ENCODE assay signal across 6 cellular contexts in genomic region chr11:238346-238745, GRCh38. TPM values are rescaled to one million over a fixed set of nuclear protein-coding genes. Genes with fewer than 3 reads are reported as not detected.
DNase-seq lines count a peak whose midpoint lies in the region; ATAC-seq and TF ChIP-seq lines count a peak whose summit lies in the region.
"Not testable (repeated sequence)": the region's sequence is repeated elsewhere in the genome, so short reads cannot be mapped to it uniquely, and the experiment has no call there.
"Had no signal": no experiment of that assay in that cellular context is flagged by ENCODE, and none has a peak within 500 bp of the region (broad histone marks: within the 10 kb centered on the region; RNA-seq: fewer than 3 reads in every experiment).

No MANE protein-coding gene starts in this region.

- not testable (repeated sequence) for BruUV-seq in PC-9 (replicated peaks; lab: Mats Ljungman, UMichigan)

- H3K36me3 Mint-ChIP-seq in GM23338 (ENCODE audit: low read depth) = peaks cover 21% of the 10 kb centered on the region
- peaks cover 38% of the 10 kb centered on the region for H3K36me3 Mint-ChIP-seq in activated T-helper 1 cell treated with anti-CD3 and anti-CD28 coated beads, Interleukin-12 subunit alpha, Interleukin-12 subunit beta, Interleukin-2, Interleukin-4 antibody, amounts not matched to agents 30 ng/mL and 10 ng/mL and 1 ng/mL, durations not matched to agents 14 hours and 24 hours and 36 hours (ENCODE audit: low read depth)
- H3K36me3 Mint-ChIP-seq in endothelial cell (ENCODE audit: low read depth, unreplicated experiment) = peaks cover 21% of the 10 kb centered on the region
- H3K36me3 Mint-ChIP-seq in nephron progenitor cell (ENCODE audit: low read depth) = peaks cover 32% of the 10 kb centered on the region

- DNase-seq in GM23338 (ENCODE audit: low spot score); PC-9; activated T-helper 1 cell treated with anti-CD3 and anti-CD28 coated beads, Interleukin-12 subunit alpha, Interleukin-12 subunit beta, Interleukin-2, Interleukin-4 antibody, amounts not matched to agents 30 ng/mL and 10 ng/mL and 1 ng/mL, durations not matched to agents 14 hours and 24 hours and 36 hours (ENCODE audit: low spot score); endothelial cell (ENCODE audit: low spot score); nephron progenitor cell: not testable (repeated sequence)

- not testable (repeated sequence) for H3K27me3 ChIP-seq in GM23338 (ENCODE audit: insufficient read depth); PC-9 (ENCODE audit: insufficient read depth, low read depth)

- not testable (repeated sequence) for H3K27ac ChIP-seq in GM23338 (ENCODE audit: low read depth); PC-9

- intact Hi-C loops in PC-9 (cut with micrococcal nuclease; ENCODE audit: unreplicated experiment) = not testable (repeated sequence)
- intact Hi-C loops in activated T-helper 1 cell treated with anti-CD3 and anti-CD28 coated beads, Interleukin-12 subunit alpha, Interleukin-12 subunit beta, Interleukin-2, Interleukin-4 antibody, amounts not matched to agents 30 ng/mL and 10 ng/mL and 1 ng/mL, durations not matched to agents 14 hours and 24 hours and 36 hours (cut with micrococcal nuclease) = loop anchor here (5.0 kb wide), 2 partner anchors 49 to 119 kb away; partner anchors contain the start of gene PGGHG

- H3K27ac Mint-ChIP-seq in GM23338, nephron progenitor cell: not testable (repeated sequence)
- H3K27ac Mint-ChIP-seq in activated T-helper 1 cell treated with anti-CD3 and anti-CD28 coated beads, Interleukin-12 subunit alpha, Interleukin-12 subunit beta, Interleukin-2, Interleukin-4 antibody, amounts not matched to agents 30 ng/mL and 10 ng/mL and 1 ng/mL, durations not matched to agents 14 hours and 24 hours and 36 hours = peak overlapping the region; percentile 56
- peak overlapping the region; percentile 99 for H3K27ac Mint-ChIP-seq in endothelial cell (ENCODE audit: unreplicated experiment)

- ATAC-seq in GM23338 = not testable (repeated sequence)

- H2AFZ ChIP-seq in GM23338, PC-9: not testable (repeated sequence)

- peaks cover 19% of the 10 kb centered on the region for H4K20me1 ChIP-seq in GM23338 (replicated peaks; ENCODE audit: insufficient read depth)
- not testable (repeated sequence) for H4K20me1 ChIP-seq in PC-9 (ENCODE audit: insufficient read depth)

- H3K4me3 ChIP-seq in GM23338 = peak overlapping the region; percentile 99
- peak overlapping the region; percentile 65; the same call in 1 of the 2 replicates for H3K4me3 ChIP-seq in PC-9

- peaks cover 10% of the 10 kb centered on the region for H3K4me1 ChIP-seq in GM23338 (ENCODE audit: insufficient read depth)
- not testable (repeated sequence) for H3K4me1 ChIP-seq in PC-9 (replicated peaks; ENCODE audit: insufficient read depth)

- peaks cover 11% of the 10 kb centered on the region; the same call in 1 of the 2 replicates for H3F3A ChIP-seq in GM23338 (replicated peaks; ENCODE audit: low read depth)
- not testable (repeated sequence) for H3F3A ChIP-seq in PC-9 (ENCODE audit: insufficient read depth, low read depth)

- H3K9me3 ChIP-seq in PC-9 (ENCODE audit: insufficient read depth, low read depth) = not testable (repeated sequence)

- not testable (repeated sequence) for H3K9me2 ChIP-seq in GM23338 (ENCODE audit: insufficient read depth); PC-9 (ENCODE audit: insufficient read depth)

- peak overlapping the region; percentile 93; the same call in 1 of the 3 replicates for H3K4me3 Mint-ChIP-seq in GM23338
- H3K4me3 Mint-ChIP-seq in activated T-helper 1 cell treated with anti-CD3 and anti-CD28 coated beads, Interleukin-12 subunit alpha, Interleukin-12 subunit beta, Interleukin-2, Interleukin-4 antibody, amounts not matched to agents 30 ng/mL and 10 ng/mL and 1 ng/mL, durations not matched to agents 14 hours and 24 hours and 36 hours = peak overlapping the region; percentile 97
- H3K4me3 Mint-ChIP-seq in endothelial cell (ENCODE audit: unreplicated experiment) = peak overlapping the region; percentile 98
- peak overlapping the region; percentile 95 for H3K4me3 Mint-ChIP-seq in nephron progenitor cell

- H3K36me3 ChIP-seq in GM23338 (ENCODE audit: insufficient read depth) = peaks cover 12% of the 10 kb centered on the region
- H3K36me3 ChIP-seq in PC-9 (ENCODE audit: low read depth) = not testable (repeated sequence)

- not testable (repeated sequence) for TF ChIP-seq CTCF in GM23338 (conservative IDR thresholded peaks at IDR 0.05; ENCODE audit: low read depth in 2 of 2); PC-9 (conservative IDR thresholded peaks at IDR 0.05); endothelial cell (IDR thresholded peaks at IDR 0.05; ENCODE audit: unreplicated experiment); nephron progenitor cell (IDR thresholded peaks at IDR 0.05)

- CTCF ChIA-PET in PC-9 (lab: Charles Lee) = not testable (repeated sequence)

- H3K4me2 ChIP-seq in GM23338 = peak overlapping the region; percentile 100; the same call in 1 of the 2 replicates
- H3K4me2 ChIP-seq in PC-9 = peak overlapping the region; percentile 94

- H3K79me2 ChIP-seq in GM23338 (replicated peaks; ENCODE audit: insufficient read depth) (peaks cover 26% of the 10 kb centered on the region), PC-9 (ENCODE audit: low read depth) (peaks cover 39% of the 10 kb centered on the region)

- H3K4me1 Mint-ChIP-seq in GM23338 = not testable (repeated sequence)
- peaks cover 54% of the 10 kb centered on the region for H3K4me1 Mint-ChIP-seq in activated T-helper 1 cell treated with anti-CD3 and anti-CD28 coated beads, Interleukin-12 subunit alpha, Interleukin-12 subunit beta, Interleukin-2, Interleukin-4 antibody, amounts not matched to agents 30 ng/mL and 10 ng/mL and 1 ng/mL, durations not matched to agents 14 hours and 24 hours and 36 hours (ENCODE audit: low read depth)
- H3K4me1 Mint-ChIP-seq in endothelial cell (ENCODE audit: unreplicated experiment) = peaks cover 11% of the 10 kb centered on the region
- H3K4me1 Mint-ChIP-seq in nephron progenitor cell = peaks cover 28% of the 10 kb centered on the region

- not testable (repeated sequence) for H3K27me3 Mint-ChIP-seq in GM23338 (ENCODE audit: insufficient read depth, low read depth, poor library complexity); activated T-helper 1 cell treated with anti-CD3 and anti-CD28 coated beads, Interleukin-12 subunit alpha, Interleukin-12 subunit beta, Interleukin-2, Interleukin-4 antibody, amounts not matched to agents 30 ng/mL and 10 ng/mL and 1 ng/mL, durations not matched to agents 14 hours and 24 hours and 36 hours (ENCODE audit: insufficient read depth); endothelial cell (ENCODE audit: unreplicated experiment); nephron progenitor cell (ENCODE audit: low read depth, poor library complexity)

- POLR2A ChIA-PET in PC-9 (lab: Charles Lee; ENCODE audit: unreplicated experiment) = not testable (repeated sequence)

- not testable (repeated sequence) for H3K9me3 Mint-ChIP-seq in GM23338; activated T-helper 1 cell treated with anti-CD3 and anti-CD28 coated beads, Interleukin-12 subunit alpha, Interleukin-12 subunit beta, Interleukin-2, Interleukin-4 antibody, amounts not matched to agents 30 ng/mL and 10 ng/mL and 1 ng/mL, durations not matched to agents 14 hours and 24 hours and 36 hours; endothelial cell (ENCODE audit: unreplicated experiment); nephron progenitor cell

RNA-seq across cellular contexts. Expression of gene PSMD13, which starts 1.6 kb away (rescaled TPM):
- 99.9 and 111 TPM in 2 replicates for total RNA-seq in GM23338 (2014; rRNA removed; shearing (Covaris generic))
- polyA plus RNA-seq in GM23338 (2016; fragmentation: Nextera tagmentation; extraction: Ambion mirVana) = 114 and 116 TPM in 2 replicates
- total RNA-seq in PC-9 (2021) (143 and 147 TPM in 2 replicates), endothelial cell (ENCODE audit: unreplicated experiment) (189 TPM)
- 261 and 266 TPM in 2 replicates for total RNA-seq in activated T-helper 1 cell treated with anti-CD3 and anti-CD28 coated beads, Interleukin-12 subunit alpha, Interleukin-12 subunit beta, Interleukin-2, Interleukin-4 antibody, amounts not matched to agents 30 ng/mL and 10 ng/mL and 1 ng/mL, durations not matched to agents 14 hours and 24 hours and 36 hours

RNA-seq across cellular contexts. Expression of gene SIRT3, which starts 2.2 kb away (rescaled TPM):
- 5.2 and 7.0 TPM in 2 replicates for total RNA-seq in GM23338 (2014; rRNA removed; shearing (Covaris generic))
- 8.9 and 11.4 TPM in 2 replicates for polyA plus RNA-seq in GM23338 (2016; fragmentation: Nextera tagmentation; extraction: Ambion mirVana)
- total RNA-seq in PC-9 (2021) (26.0 and 35.0 TPM in 2 replicates), endothelial cell (ENCODE audit: unreplicated experiment) (23.4 TPM)
- total RNA-seq in activated T-helper 1 cell treated with anti-CD3 and anti-CD28 coated beads, Interleukin-12 subunit alpha, Interleukin-12 subunit beta, Interleukin-2, Interleukin-4 antibody, amounts not matched to agents 30 ng/mL and 10 ng/mL and 1 ng/mL, durations not matched to agents 14 hours and 24 hours and 36 hours = 11.6 and 14.8 TPM in 2 replicates

RNA-seq across cellular contexts. Expression of gene RIC8A, which starts 30.8 kb away (rescaled TPM):
- total RNA-seq in GM23338 (2014; rRNA removed; shearing (Covaris generic)) = 65.5 and 81.3 TPM in 2 replicates
- polyA plus RNA-seq in GM23338 (2016; fragmentation: Nextera tagmentation; extraction: Ambion mirVana) = 23.6 and 27.3 TPM in 2 replicates
- 115 and 129 TPM in 2 replicates for total RNA-seq in PC-9 (2021)
- 132 and 149 TPM in 2 replicates for total RNA-seq in activated T-helper 1 cell treated with anti-CD3 and anti-CD28 coated beads, Interleukin-12 subunit alpha, Interleukin-12 subunit beta, Interleukin-2, Interleukin-4 antibody, amounts not matched to agents 30 ng/mL and 10 ng/mL and 1 ng/mL, durations not matched to agents 14 hours and 24 hours and 36 hours
- total RNA-seq in endothelial cell (ENCODE audit: unreplicated experiment) = 89.2 TPM

RNA-seq across cellular contexts. Expression of gene BET1L, which starts 31.1 kb away (rescaled TPM):
- 19.5 and 20.5 TPM in 2 replicates for total RNA-seq in GM23338 (2014; rRNA removed; shearing (Covaris generic))
- 15.2 and 22.8 TPM in 2 replicates for polyA plus RNA-seq in GM23338 (2016; fragmentation: Nextera tagmentation; extraction: Ambion mirVana)
- total RNA-seq in PC-9 (2021) (45.7 and 60.6 TPM in 2 replicates), endothelial cell (ENCODE audit: unreplicated experiment) (64.4 TPM)
- 42.0 and 48.7 TPM in 2 replicates for total RNA-seq in activated T-helper 1 cell treated with anti-CD3 and anti-CD28 coated beads, Interleukin-12 subunit alpha, Interleukin-12 subunit beta, Interleukin-2, Interleukin-4 antibody, amounts not matched to agents 30 ng/mL and 10 ng/mL and 1 ng/mL, durations not matched to agents 14 hours and 24 hours and 36 hours

RNA-seq across cellular contexts. Expression of gene NLRP6, which starts 39.9 kb away (rescaled TPM):
- 0.73 TPM in 1 of 2 replicates, not detected in the other for total RNA-seq in GM23338 (2014; rRNA removed; shearing (Covaris generic))
- polyA plus RNA-seq in GM23338 (2016; fragmentation: Nextera tagmentation; extraction: Ambion mirVana) = 0.15 TPM in 1 of 2 replicates, not detected in the other
- 0.33 TPM in 1 of 2 replicates, not detected in the other for total RNA-seq in PC-9 (2021)
- 4.9 and 5.2 TPM in 2 replicates for total RNA-seq in activated T-helper 1 cell treated with anti-CD3 and anti-CD28 coated beads, Interleukin-12 subunit alpha, Interleukin-12 subunit beta, Interleukin-2, Interleukin-4 antibody, amounts not matched to agents 30 ng/mL and 10 ng/mL and 1 ng/mL, durations not matched to agents 14 hours and 24 hours and 36 hours
- total RNA-seq in endothelial cell (ENCODE audit: unreplicated experiment) = not detected
- total RNA-seq: G401 had no signal
